In the genomic region with DNA sequence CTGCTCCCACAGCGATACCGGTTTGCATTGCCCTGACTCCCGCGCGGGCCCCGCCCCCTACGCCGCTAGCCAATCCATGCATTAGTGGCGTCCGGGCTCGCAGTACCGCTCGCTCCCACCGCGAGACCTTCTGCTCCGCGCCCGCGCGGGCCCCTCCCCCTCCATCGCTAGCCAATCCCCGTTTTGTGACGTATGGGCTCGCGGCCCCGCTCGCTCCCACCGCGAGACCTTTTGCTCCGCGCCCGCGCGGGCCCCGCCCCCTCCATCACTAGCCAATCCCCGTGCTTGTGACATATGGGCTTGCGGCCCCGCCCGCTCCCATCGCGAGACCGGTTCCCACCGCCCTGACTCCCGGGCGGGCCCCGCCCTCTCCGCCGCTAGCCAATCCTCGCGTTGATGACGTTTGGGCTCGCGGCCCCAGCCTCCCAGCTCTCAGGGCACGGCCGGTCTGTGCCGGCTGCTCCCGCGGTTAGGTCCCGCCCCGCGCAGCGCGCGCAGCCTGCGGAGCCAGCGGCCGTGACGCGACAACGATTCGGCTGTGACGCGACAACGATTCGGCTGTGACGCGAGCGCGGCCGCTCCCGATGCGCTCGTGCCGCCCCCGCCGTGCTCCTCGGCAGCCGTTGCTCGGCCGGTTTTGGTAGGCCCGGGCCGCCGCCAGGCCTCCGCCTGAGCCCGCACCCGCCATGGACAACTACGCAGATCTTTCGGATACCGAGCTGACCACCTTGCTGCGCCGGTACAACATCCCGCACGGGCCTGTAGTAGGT, we compare ENCODE assay signal across 8 cellular contexts. TPM values are rescaled to one million over a fixed set of nuclear protein-coding genes. Genes with fewer than 3 reads are reported as not detected.
DNase-seq lines count a peak whose midpoint lies in the region; ATAC-seq and TF ChIP-seq lines count a peak whose summit lies in the region.

A gene (plus strand): TSS at position 497 of the 770 bp plus-strand sequence. CDS start 190 bp downstream, at position 687.

- no peaks in the 10 kb centered on the region for H3K36me3 Mint-ChIP-seq in natural killer cell treated with Interleukin-12 subunit alpha and Interleukin-12 subunit beta and Interleukin-15 and Interleukin-18, amount 100 ng/mL, for 72 hours

- peak; percentile 97 for DNase-seq in Daoy (ENCODE audit: low read depth)
- DNase-seq in GOT3 (lab: John Stamatoyannopoulos, UW) = peak; percentile 93
- peak; percentile 92 for DNase-seq in LoVo (ENCODE audit: low spot score)
- DNase-seq in RWPE2 (ENCODE audit: low spot score) = peak; percentile 97
- DNase-seq in activated T-helper 9 cell treated with anti-CD3 and anti-CD28 coated beads, Interleukin-2, amount 50 U/mL, for 16 hours (ENCODE audit: low read depth) = peak; percentile 94
- DNase-seq in fibroblast of mammary gland (ENCODE audit: low read depth) = peak; percentile 95
- DNase-seq in natural killer cell treated with Interleukin-12 subunit alpha and Interleukin-12 subunit beta and Interleukin-15 and Interleukin-18, amount 100 ng/mL, for 72 hours (ENCODE audit: low spot score) = peak; percentile 98
- DNase-seq in stimulated activated naive CD8-positive, alpha-beta T cell treated with anti-CD3 and anti-CD28 coated beads, Interleukin-15, Interleukin-2, amounts not matched to agents 100 U/mL and 50 U/mL, for 24 hours = peak; percentile 94

- H3K27ac ChIP-seq in RWPE2 (ENCODE audit: poor library complexity, severe bottlenecking) = peak within 1 kb of the TSS; percentile 83

- peak; percentile 77 for ATAC-seq in RWPE2 (ENCODE audit: low read depth)
- ATAC-seq in natural killer cell treated with Interleukin-12 subunit alpha and Interleukin-12 subunit beta and Interleukin-15 and Interleukin-18, amount 100 ng/mL, for 72 hours = peak; percentile 91 to 92
- peak; percentile 89 for ATAC-seq in stimulated activated naive CD8-positive, alpha-beta T cell treated with anti-CD3 and anti-CD28 coated beads, Interleukin-15, Interleukin-2, amounts not matched to agents 100 U/mL and 50 U/mL, for 24 hours

- H3K4me1 Mint-ChIP-seq in natural killer cell treated with Interleukin-12 subunit alpha and Interleukin-12 subunit beta and Interleukin-15 and Interleukin-18, amount 100 ng/mL, for 72 hours (ENCODE audit: low read depth in 2 of 2) = peaks cover 5 to 23% of the 10 kb centered on the region in 2 donors

- H3K9me3 Mint-ChIP-seq in natural killer cell treated with Interleukin-12 subunit alpha and Interleukin-12 subunit beta and Interleukin-15 and Interleukin-18, amount 100 ng/mL, for 72 hours = no peaks in the 10 kb centered on the region

- peak within 1 kb of the TSS; percentile 79 to 86 for H3K27ac Mint-ChIP-seq in natural killer cell treated with Interleukin-12 subunit alpha and Interleukin-12 subunit beta and Interleukin-15 and Interleukin-18, amount 100 ng/mL, for 72 hours

- H3K27me3 ChIP-seq in RWPE2 (ENCODE audit: insufficient read depth, poor library complexity, severe bottlenecking) = no peaks in the 10 kb centered on the region

- H3K9me3 ChIP-seq in RWPE2 (ENCODE audit: severe bottlenecking) = no peaks in the 10 kb centered on the region

- H3K4me3 ChIP-seq in RWPE2 (ENCODE audit: severe bottlenecking) = peak within 1 kb of the TSS; percentile 87
- peak within 1 kb of the TSS; percentile 71 for H3K4me3 ChIP-seq in fibroblast of mammary gland (ENCODE audit: control insufficient read depth, low read depth, low read length)

- no peak for TF ChIP-seq CTCF in RWPE2 (IDR thresholded peaks at IDR 0.05; ENCODE audit: poor library complexity, severe bottlenecking)
- no peak for TF ChIP-seq CTCF in fibroblast of mammary gland (conservative IDR thresholded peaks at IDR 0.05; ENCODE audit: control insufficient read depth, insufficient read depth, low read depth, low read length)

- peak within 1 kb of the TSS; percentile 83 for H3K4me3 Mint-ChIP-seq in natural killer cell treated with Interleukin-12 subunit alpha and Interleukin-12 subunit beta and Interleukin-15 and Interleukin-18, amount 100 ng/mL, for 72 hours

- H3K27me3 Mint-ChIP-seq in natural killer cell treated with Interleukin-12 subunit alpha and Interleukin-12 subunit beta and Interleukin-15 and Interleukin-18, amount 100 ng/mL, for 72 hours = no peaks in the 10 kb centered on the region

- H3K36me3 ChIP-seq in RWPE2 (ENCODE audit: low read depth) = peaks cover 24% of the 10 kb centered on the region

- peaks cover 8% of the 10 kb centered on the region for H3K4me1 ChIP-seq in RWPE2 (ENCODE audit: insufficient read depth, poor library complexity, severe bottlenecking)

RNA-seq across cellular contexts. Expression of the gene that starts here (rescaled TPM):
- total RNA-seq in Daoy (2014; rRNA removed; shearing (Covaris generic)) = 9.0 and 15.1 TPM in 2 replicates
- total RNA-seq in natural killer cell treated with Interleukin-12 subunit alpha and Interleukin-12 subunit beta and Interleukin-15 and Interleukin-18, amount 100 ng/mL, for 72 hours = 10 to 100 TPM; 49.2 to 61.9 TPM

Comparison
In these comparisons a context has a peak if more than half of its experiments do, and no peak if none do; other contexts are left out.
1. Peak in every context shown above with its lines: DNase-seq, ATAC-seq, H3K4me3 ChIP-seq and H3K27ac ChIP-seq.